ENCODE assay signal across 9 cellular contexts in genomic region chr5:87899109-87900100, GRCh38.
DNase-seq lines count a peak whose midpoint lies in the region; ATAC-seq and TF ChIP-seq lines count a peak whose summit lies in the region.
"Had no signal": no experiment of that assay in that cellular context is flagged by ENCODE, and none has a peak within 500 bp of the region (broad histone marks: within the 10 kb centered on the region; RNA-seq: fewer than 3 reads in every experiment).

No MANE protein-coding gene starts in this region.

- peak; percentile 33 for DNase-seq in DMS53 (lab: John Stamatoyannopoulos, UW)
- DNase-seq in DMS53 treated with DMSO at 0.1 percent for 48 hours (lab: John Stamatoyannopoulos, UW; ENCODE audit: unreplicated experiment), result no peak
- peak; percentile 15 for DNase-seq in OCI-M2 (lab: John Stamatoyannopoulos, UW; ENCODE audit: unreplicated experiment)
- peak; percentile 23 for DNase-seq in left cardiac atrium
- peak in 1 of 2 donors; percentile 52 for DNase-seq in suprapubic skin (ENCODE audit: low spot score in 2 of 2)
- no peak for DNase-seq in KBM-7
- no peak for DNase-seq in GM10266 (ENCODE audit: extremely low spot score)
- DNase-seq in NCI-H146 treated with DMSO at 0.1 percent for 48 hours (lab: John Stamatoyannopoulos, UW; ENCODE audit: unreplicated experiment), result no peak
- DNase-seq: NCI-H510A treated with DMSO at 0.1 percent for 48 hours had no signal

- H3K27me3 ChIP-seq in suprapubic skin, result no peaks in the 10 kb centered on the region

- intact Hi-C loops in left cardiac atrium (cut with DNase I), result no loop called here

- peak overlapping the region; percentile 56 for H3K27ac ChIP-seq in suprapubic skin

- no peaks in the 10 kb centered on the region for H3K36me3 ChIP-seq in suprapubic skin

- in situ Hi-C loops in KBM-7 (cut with MboI; ENCODE audit: low pct_unique_long_range_greater_than_20kb, low sequenced_read_pairs), result no loop called here

- TF ChIP-seq CTCF in suprapubic skin (IDR thresholded peaks at IDR 0.05), result no peak
- no peak for TF ChIP-seq CTCF in GM10266 (IDR thresholded peaks at IDR 0.05; ENCODE audit: control insufficient read depth, insufficient read depth, low read depth, missing control alignments)

- H3K4me3 ChIP-seq in suprapubic skin, result no peak overlapping the region

- no peak for TF ChIP-seq POLR2A in suprapubic skin (IDR thresholded peaks at IDR 0.05)

- H3K4me1 ChIP-seq in suprapubic skin, result peaks cover 4% of the 10 kb centered on the region

- no peaks in the 10 kb centered on the region for H3K9me3 ChIP-seq in suprapubic skin

- 38% methylated on average over 7 of the region's 7 CpGs for WGBS in suprapubic skin

- TF ChIP-seq EP300 in suprapubic skin (IDR thresholded peaks at IDR 0.05), result no peak

- peak; percentile 63 to 94 for ATAC-seq in left cardiac atrium

Comparison
In these comparisons a context has a peak if more than half of its experiments do, and no peak if none do; other contexts are left out.
1. DNase-seq: peak in DMS53 (single experiment), OCI-M2 (single experiment) and left cardiac atrium (single experiment); none in DMS53 treated with DMSO at 0.1 percent for 48 hours (single experiment), KBM-7 (single experiment), GM10266 (single experiment) and NCI-H146 treated with DMSO at 0.1 percent for 48 hours (single experiment).